Comparison of ENCODE assay signal across 1 cellular context in genomic region chrX:49043220-49043986, GRCh38.
A peak's percentile ranks its signal among the peaks of the same experiment; 100 is the strongest.
TF ChIP-seq lines count a peak whose summit lies in the region.

TFE3 (minus strand) TSS chrX:49043357; CDS start chrX:49043226, 131 bp downstream.

TF ChIP-seq in HepG2, 621 proteins besides CTCF, POLR2A, EP300 and RAD21 (continued from another document):
- peak; percentile 72 for TF ChIP-seq NFYC (CRISPR knock-in tag; IDR thresholded peaks at IDR 0.05)
- TF ChIP-seq RFX3 (CRISPR knock-in tag; IDR thresholded peaks at IDR 0.05) = no peak
- 0 out of 2 replicates have a peak, but pooled peaks have one; percentile 66 for TF ChIP-seq TARDBP (CRISPR knock-in tag; IDR thresholded peaks at IDR 0.05)
